ENCODE assay signal across 8 cellular contexts in genomic region chr1:179002552-179003345, GRCh38. TPM values are rescaled to one million over a fixed set of nuclear protein-coding genes. Genes with fewer than 3 reads are reported as not detected.
DNase-seq lines count a peak whose midpoint lies in the region; FAIRE-seq and TF ChIP-seq lines count a peak whose summit lies in the region.

No MANE protein-coding gene starts in this region.

- no peak overlapping the region; the same call in 1 of the 2 replicates for H3K27ac Mint-ChIP-seq in HFFc6
- H3K27ac Mint-ChIP-seq in brain: peak overlapping the region; percentile 6 to 85 (median 34)

- H3K4me1 Mint-ChIP-seq in HFFc6 (ENCODE audit: low read depth): peaks cover 9% of the 10 kb centered on the region
- peaks cover 11% of the 10 kb centered on the region for H3K4me1 Mint-ChIP-seq in brain

- H3K9me3 Mint-ChIP-seq in HFFc6 (no peaks in the 10 kb centered on the region), brain (peaks cover 0 to 5% (median 0%) of the 10 kb centered on the region in 5 experiments)

- H3K27me3 Mint-ChIP-seq in HFFc6 (ENCODE audit: insufficient read depth): no peaks in the 10 kb centered on the region; the same call in 1 of the 2 replicates
- no peaks in the 10 kb centered on the region for H3K27me3 Mint-ChIP-seq in brain

- peak overlapping the region; percentile 58 for H3K4me3 Mint-ChIP-seq in HFFc6
- H3K4me3 Mint-ChIP-seq in brain: peak overlapping the region in 4 of 5 experiments; percentile 17 to 66 (median 64)

- DNase-seq in HFFc6 (peak; percentile 25), NCI-H128 (lab: John Stamatoyannopoulos, UW; ENCODE audit: unreplicated experiment) (peak; percentile 39), dedifferentiated amniotic fluid mesenchymal stem cell (ENCODE audit: extremely low spot score) (no peak)
- DNase-seq in stimulated activated CD4-positive, alpha-beta T cell treated with anti-CD3 and anti-CD28 coated beads, Interleukin-12 subunit alpha, Interleukin-12 subunit beta, amount 100 ng/mL, for 48 hours (ENCODE audit: low read depth in 2 of 3, low spot score in 1 of 3): peak; percentile 35 to 67 (median 56)

- H3K36me3 Mint-ChIP-seq in HFFc6 (ENCODE audit: low read depth): no peaks in the 10 kb centered on the region
- no peaks in the 10 kb centered on the region for H3K36me3 Mint-ChIP-seq in brain

- TF ChIP-seq CTCF in GM12874 (IDR thresholded peaks at IDR 0.05; ENCODE audit: insufficient read depth, low read depth, low read length): peak; percentile 94
- TF ChIP-seq CTCF in HFFc6 (IDR thresholded peaks at IDR 0.05): peak; percentile 99
- peak; percentile 99 to 100 for TF ChIP-seq CTCF in brain (conservative IDR thresholded peaks at IDR 0.05)

- peak; percentile 22 for FAIRE-seq in TTC549 (lab: Jason Lieb, UNC)
- peak; percentile 47 for FAIRE-seq in islet of Langerhans (lab: Jason Lieb, UNC)

RNA-seq across cellular contexts. Expression of gene FAM20B, which starts 22.9 kb away (rescaled TPM):
- 10 to 100 TPM; 58.4 to 65.7 (median 61.5) TPM for total RNA-seq in HFFc6 (2021; fragmentation: NEBNext Ultra II Directional; extraction: Animal tissue kit (Norgen Biotek cat#: 25700))
- 21.2 TPM for polyA plus RNA-seq in brain (ENCODE audit: insufficient read depth, low read depth, low replicate concordance)
